1 cellular context compared by ENCODE assay signal in genomic region chr7:92244803-92245486, GRCh38.
TF ChIP-seq lines count a peak whose summit lies in the region.

No MANE protein-coding gene starts in this region.

TF ChIP-seq in A549, 52 proteins besides CTCF, POLR2A, EP300 and RAD21 (continued from another document):
- TF ChIP-seq HMGXB4 (CRISPR knock-in tag; IDR thresholded peaks at IDR 0.05; ENCODE audit: borderline replicate concordance), result no peak
